ENCODE assay signal across 8 cellular contexts in genomic region chr7:29184599-29184998, GRCh38. TPM values are rescaled to one million over a fixed set of nuclear protein-coding genes. Genes with fewer than 3 reads are reported as not detected.
"Had no signal": no experiment of that assay in that cellular context is flagged by ENCODE, and none has a peak within 500 bp of the region (broad histone marks: within the 10 kb centered on the region; RNA-seq: fewer than 3 reads in every experiment).

No MANE protein-coding gene starts in this region.

- H3K27ac ChIP-seq: HL-60 had no signal

- H3K4me3 Mint-ChIP-seq: IgD-negative memory B cell had no signal

- H3K27ac Mint-ChIP-seq: IgD-negative memory B cell had no signal

- H3K4me1 Mint-ChIP-seq: IgD-negative memory B cell had no signal

- DNase-seq: IMR-90, KBM-7, KG1 had no signal

- ATAC-seq: HepG2 had no signal

- H3K9me3 Mint-ChIP-seq: IgD-negative memory B cell had no signal

- FAIRE-seq: HepG2, HTR-8/SVneo had no signal

RNA-seq across cellular contexts. Expression of gene CHN2, which starts 10.0 kb away (rescaled TPM):
- total RNA-seq: HT1080, IMR-90 had no signal
- polyA plus RNA-seq: IMR-90 had no signal

RNA-seq across cellular contexts. Expression of gene CPVL, which starts 38.3 kb away (rescaled TPM):
- total RNA-seq: IMR-90 had no signal
- polyA plus RNA-seq: IMR-90 had no signal
